Comparison of ENCODE assay signal across 1 cellular context in the genomic region with DNA sequence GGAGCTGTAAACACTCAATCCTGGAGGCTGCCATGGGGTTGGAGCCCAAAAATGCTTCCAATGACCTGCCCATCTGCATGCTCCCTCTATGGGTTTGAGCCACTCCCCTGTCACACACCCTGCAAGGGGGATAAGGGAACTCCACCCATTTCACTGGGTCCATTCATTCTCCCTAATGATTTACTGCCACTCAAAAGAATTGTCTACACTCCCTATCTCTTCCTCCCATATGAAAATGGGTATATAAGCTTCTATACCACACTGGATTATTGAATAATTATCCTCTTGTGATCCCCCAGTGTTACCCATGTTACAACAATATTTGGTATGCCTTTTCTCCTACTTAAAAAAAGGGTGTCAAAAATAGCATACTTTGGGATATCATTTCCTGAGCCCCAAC.
TF ChIP-seq lines count a peak whose summit lies in the region.

No MANE protein-coding gene starts in this region.

TF ChIP-seq in K562, 482 proteins besides CTCF, POLR2A, EP300 and RAD21 (continued from another document):
- TF ChIP-seq, protein P1, sequence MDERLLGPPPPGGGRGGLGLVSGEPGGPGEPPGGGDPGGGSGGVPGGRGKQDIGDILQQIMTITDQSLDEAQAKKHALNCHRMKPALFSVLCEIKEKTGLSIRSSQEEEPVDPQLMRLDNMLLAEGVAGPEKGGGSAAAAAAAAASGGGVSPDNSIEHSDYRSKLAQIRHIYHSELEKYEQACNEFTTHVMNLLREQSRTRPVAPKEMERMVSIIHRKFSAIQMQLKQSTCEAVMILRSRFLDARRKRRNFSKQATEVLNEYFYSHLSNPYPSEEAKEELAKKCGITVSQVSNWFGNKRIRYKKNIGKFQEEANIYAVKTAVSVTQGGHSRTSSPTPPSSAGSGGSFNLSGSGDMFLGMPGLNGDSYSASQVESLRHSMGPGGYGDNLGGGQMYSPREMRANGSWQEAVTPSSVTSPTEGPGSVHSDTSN (CRISPR knock-in tag; IDR thresholded peaks at IDR 0.05; ENCODE audit: low read depth) = no peak
- TF ChIP-seq, protein P1 (tag; conservative IDR thresholded peaks at IDR 0.05; ENCODE audit: low read depth) = peak; percentile 48
- TF ChIP-seq, protein P2, sequence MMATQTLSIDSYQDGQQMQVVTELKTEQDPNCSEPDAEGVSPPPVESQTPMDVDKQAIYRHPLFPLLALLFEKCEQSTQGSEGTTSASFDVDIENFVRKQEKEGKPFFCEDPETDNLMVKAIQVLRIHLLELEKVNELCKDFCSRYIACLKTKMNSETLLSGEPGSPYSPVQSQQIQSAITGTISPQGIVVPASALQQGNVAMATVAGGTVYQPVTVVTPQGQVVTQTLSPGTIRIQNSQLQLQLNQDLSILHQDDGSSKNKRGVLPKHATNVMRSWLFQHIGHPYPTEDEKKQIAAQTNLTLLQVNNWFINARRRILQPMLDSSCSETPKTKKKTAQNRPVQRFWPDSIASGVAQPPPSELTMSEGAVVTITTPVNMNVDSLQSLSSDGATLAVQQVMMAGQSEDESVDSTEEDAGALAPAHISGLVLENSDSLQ (IDR thresholded peaks at IDR 0.05) = peak; percentile 56; the same call in 1 of the 2 replicates
- TF ChIP-seq NCOA2 (IDR thresholded peaks at IDR 0.05; ENCODE audit: partially characterized antibody in 2 of 2) = no peak
- TF ChIP-seq, protein P3, sequence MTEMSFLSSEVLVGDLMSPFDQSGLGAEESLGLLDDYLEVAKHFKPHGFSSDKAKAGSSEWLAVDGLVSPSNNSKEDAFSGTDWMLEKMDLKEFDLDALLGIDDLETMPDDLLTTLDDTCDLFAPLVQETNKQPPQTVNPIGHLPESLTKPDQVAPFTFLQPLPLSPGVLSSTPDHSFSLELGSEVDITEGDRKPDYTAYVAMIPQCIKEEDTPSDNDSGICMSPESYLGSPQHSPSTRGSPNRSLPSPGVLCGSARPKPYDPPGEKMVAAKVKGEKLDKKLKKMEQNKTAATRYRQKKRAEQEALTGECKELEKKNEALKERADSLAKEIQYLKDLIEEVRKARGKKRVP (CRISPR knock-in tag; IDR thresholded peaks at IDR 0.05) = no peak
- TF ChIP-seq MEIS2 (IDR thresholded peaks at IDR 0.05; ENCODE audit: partially characterized antibody) = peak; percentile 67
- TF ChIP-seq PHTF2 (CRISPR knock-in tag; IDR thresholded peaks at IDR 0.05) = no peak
- TF ChIP-seq, protein P4, sequence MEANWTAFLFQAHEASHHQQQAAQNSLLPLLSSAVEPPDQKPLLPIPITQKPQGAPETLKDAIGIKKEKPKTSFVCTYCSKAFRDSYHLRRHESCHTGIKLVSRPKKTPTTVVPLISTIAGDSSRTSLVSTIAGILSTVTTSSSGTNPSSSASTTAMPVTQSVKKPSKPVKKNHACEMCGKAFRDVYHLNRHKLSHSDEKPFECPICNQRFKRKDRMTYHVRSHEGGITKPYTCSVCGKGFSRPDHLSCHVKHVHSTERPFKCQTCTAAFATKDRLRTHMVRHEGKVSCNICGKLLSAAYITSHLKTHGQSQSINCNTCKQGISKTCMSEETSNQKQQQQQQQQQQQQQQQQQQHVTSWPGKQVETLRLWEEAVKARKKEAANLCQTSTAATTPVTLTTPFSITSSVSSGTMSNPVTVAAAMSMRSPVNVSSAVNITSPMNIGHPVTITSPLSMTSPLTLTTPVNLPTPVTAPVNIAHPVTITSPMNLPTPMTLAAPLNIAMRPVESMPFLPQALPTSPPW (CRISPR knock-in tag; IDR thresholded peaks at IDR 0.05) = no peak
- TF ChIP-seq ATF1 (CRISPR knock-in tag; IDR thresholded peaks at IDR 0.05) = no peak
- TF ChIP-seq ATF1 (tag; IDR thresholded peaks at IDR 0.05) = no peak
- no peak for TF ChIP-seq ZNF197 (CRISPR knock-in tag; IDR thresholded peaks at IDR 0.05; ENCODE audit: low read depth)
- TF ChIP-seq, protein P5, sequence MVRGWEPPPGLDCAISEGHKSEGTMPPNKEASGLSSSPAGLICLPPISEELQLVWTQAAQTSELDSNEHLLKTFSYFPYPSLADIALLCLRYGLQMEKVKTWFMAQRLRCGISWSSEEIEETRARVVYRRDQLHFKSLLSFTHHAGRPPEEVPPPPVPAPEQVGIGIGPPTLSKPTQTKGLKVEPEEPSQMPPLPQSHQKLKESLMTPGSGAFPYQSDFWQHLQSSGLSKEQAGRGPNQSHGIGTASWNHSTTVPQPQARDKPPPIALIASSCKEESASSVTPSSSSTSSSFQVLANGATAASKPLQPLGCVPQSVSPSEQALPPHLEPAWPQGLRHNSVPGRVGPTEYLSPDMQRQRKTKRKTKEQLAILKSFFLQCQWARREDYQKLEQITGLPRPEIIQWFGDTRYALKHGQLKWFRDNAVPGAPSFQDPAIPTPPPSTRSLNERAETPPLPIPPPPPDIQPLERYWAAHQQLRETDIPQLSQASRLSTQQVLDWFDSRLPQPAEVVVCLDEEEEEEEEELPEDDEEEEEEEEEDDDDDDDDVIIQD (CRISPR knock-in tag; IDR thresholded peaks at IDR 0.05) = no peak
- TF ChIP-seq, protein P6, sequence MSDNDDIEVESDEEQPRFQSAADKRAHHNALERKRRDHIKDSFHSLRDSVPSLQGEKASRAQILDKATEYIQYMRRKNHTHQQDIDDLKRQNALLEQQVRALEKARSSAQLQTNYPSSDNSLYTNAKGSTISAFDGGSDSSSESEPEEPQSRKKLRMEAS (CRISPR knock-in tag; IDR thresholded peaks at IDR 0.05) = no peak
